ENCODE assay signal across 8 cellular contexts in genomic region chr3:111967651-111968274, GRCh38.
DNase-seq lines count a peak whose midpoint lies in the region; ATAC-seq and TF ChIP-seq lines count a peak whose summit lies in the region.

No MANE protein-coding gene starts in this region.

- TF ChIP-seq CTCF in brain microvascular endothelial cell (IDR thresholded peaks at IDR 0.05; ENCODE audit: low read depth, low read length, missing control alignments): peak; percentile 91

- H3K27me3 ChIP-seq in brain microvascular endothelial cell (replicated peaks): no peaks in the 10 kb centered on the region

- DNase-seq in ACHN: peak; percentile 76
- peak; percentile 89 for DNase-seq in NCI-H2107 treated with DMSO at 0.1 percent for 48 hours (lab: John Stamatoyannopoulos, UW; ENCODE audit: unreplicated experiment)
- peak; percentile 44 for DNase-seq in UCSD-AML1 (lab: John Stamatoyannopoulos, UW; ENCODE audit: unreplicated experiment)
- peak; percentile 84 for DNase-seq in brain microvascular endothelial cell
- DNase-seq in inferior parietal cortex (ENCODE audit: extremely low spot score): peak; percentile 90
- DNase-seq in stimulated activated CD4-positive, alpha-beta T cell treated with anti-CD3 and anti-CD28 coated beads, Interleukin-12 subunit alpha, Interleukin-12 subunit beta, amount 100 ng/mL, for 48 hours (ENCODE audit: low read depth in 2 of 3, low spot score in 1 of 3): peak; percentile 64 to 87 (median 75)

- ATAC-seq in GM18858 (IDR thresholded peaks at IDR 0.05; ENCODE audit: unreplicated experiment) (peak; percentile 81), HG03066 (IDR thresholded peaks at IDR 0.05; ENCODE audit: low read depth, unreplicated experiment) (peak; percentile 96)

- peaks cover 61% of the 10 kb centered on the region for H3K36me3 ChIP-seq in brain microvascular endothelial cell (replicated peaks)

- no peak overlapping the region for H3K4me3 ChIP-seq in brain microvascular endothelial cell (ENCODE audit: low read depth, low read length)

- in situ Hi-C loops in ACHN (cut with HindIII; ENCODE audit: low pct_ligation_motif_present, low pct_unique_long_range_greater_than_20kb, low sequenced_read_pairs) (no loop called here), brain microvascular endothelial cell (cut with HindIII; ENCODE audit: low pct_ligation_motif_present, low sequenced_read_pairs) (loop anchor here (10.0 kb wide), 1 partner anchor 243 kb away; no protein-coding TSS in a partner anchor)

- H3K27ac ChIP-seq in brain microvascular endothelial cell: no peak overlapping the region
